In genomic region chr6:158057213-158057987, GRCh38 we compare ENCODE assay signal across 8 cellular contexts.
DNase-seq lines count a peak whose midpoint lies in the region; ATAC-seq and TF ChIP-seq lines count a peak whose summit lies in the region.

No MANE protein-coding gene starts in this region.

- H3K27ac ChIP-seq in right atrium auricular region: peak overlapping the region; percentile 27 to 54
- peak overlapping the region; percentile 2 to 33 for H3K27ac ChIP-seq in uterus

- H3K4me3 ChIP-seq in right atrium auricular region (no peak overlapping the region), uterus (no peak overlapping the region)

- H3K27me3 Mint-ChIP-seq in activated CD4-positive, alpha-beta T cell treated with anti-CD3 and anti-CD28 coated beads, Interleukin-2, amount 10 ng/mL, durations not matched to agents 7 days and 5 days: no peaks in the 10 kb centered on the region

- no peaks in the 10 kb centered on the region for H3K9me3 Mint-ChIP-seq in activated CD4-positive, alpha-beta T cell treated with anti-CD3 and anti-CD28 coated beads, Interleukin-2, amount 10 ng/mL, durations not matched to agents 7 days and 5 days

- no peak for ATAC-seq in left ventricle myocardium superior
- ATAC-seq in GM19328 (IDR thresholded peaks at IDR 0.05; ENCODE audit: unreplicated experiment): no peak
- ATAC-seq in HG03520 (IDR thresholded peaks at IDR 0.05; ENCODE audit: unreplicated experiment): no peak

- peak overlapping the region; percentile 9 for H3K27ac Mint-ChIP-seq in activated CD4-positive, alpha-beta T cell treated with anti-CD3 and anti-CD28 coated beads, Interleukin-2, amount 10 ng/mL, durations not matched to agents 7 days and 5 days

- H3K36me3 ChIP-seq in right atrium auricular region: peaks cover 19% of the 10 kb centered on the region
- H3K36me3 ChIP-seq in uterus: no peaks in the 10 kb centered on the region

- intact Hi-C loops in left ventricle myocardium superior (cut with micrococcal nuclease) (no loop called here), uterus (cut with DNase I; ENCODE audit: low total_unique reads) (no loop called here)

- CTCF ChIA-PET in activated CD4-positive, alpha-beta T cell treated with anti-CD3 and anti-CD28 coated beads, Interleukin-2, amount 10 ng/mL, durations not matched to agents 7 days and 5 days (lab: Charles Lee): interaction anchor here (0.6 to 2.6 kb wide), 6 partner anchors 11 to 57 kb away, joined by 3 to 9 read pairs (median 3); no protein-coding TSS in a partner anchor

- TF ChIP-seq CTCF in right atrium auricular region (IDR thresholded peaks at IDR 0.05) (no peak), uterus (IDR thresholded peaks at IDR 0.05) (no peak)

- H3K9me3 ChIP-seq in right atrium auricular region: no peaks in the 10 kb centered on the region
- no peaks in the 10 kb centered on the region for H3K9me3 ChIP-seq in uterus

- H3K4me1 Mint-ChIP-seq in activated CD4-positive, alpha-beta T cell treated with anti-CD3 and anti-CD28 coated beads, Interleukin-2, amount 10 ng/mL, durations not matched to agents 7 days and 5 days: peaks cover 44% of the 10 kb centered on the region

- TF ChIP-seq POLR2A in uterus (IDR thresholded peaks at IDR 0.05): no peak

- no peak overlapping the region for H3K4me3 Mint-ChIP-seq in activated CD4-positive, alpha-beta T cell treated with anti-CD3 and anti-CD28 coated beads, Interleukin-2, amount 10 ng/mL, durations not matched to agents 7 days and 5 days

- peaks cover 0 to 28% of the 10 kb centered on the region in 2 donors for H3K4me1 ChIP-seq in right atrium auricular region
- H3K4me1 ChIP-seq in uterus: peaks cover 13 to 14% of the 10 kb centered on the region in 2 donors

- POLR2A ChIA-PET in activated CD4-positive, alpha-beta T cell treated with anti-CD3 and anti-CD28 coated beads, Interleukin-2, amount 10 ng/mL, durations not matched to agents 7 days and 5 days (lab: Charles Lee): interaction anchor here (0.7 kb wide), 1 partner anchor 15 kb away, joined by 4 read pairs; no protein-coding TSS in a partner anchor

- DNase-seq in right atrium auricular region (ENCODE audit: low spot score) (no peak), left ventricle myocardium superior (no peak), iris pigment epithelial cell (ENCODE audit: low read depth) (peak; percentile 94), uterus (no peak), RPMI8226 (no peak)
- no peak for DNase-seq in activated CD4-positive, alpha-beta T cell treated with anti-CD3 and anti-CD28 coated beads, Interleukin-2, amount 10 ng/mL, durations not matched to agents 7 days and 5 days

- peaks cover 12% of the 10 kb centered on the region for H3K36me3 Mint-ChIP-seq in activated CD4-positive, alpha-beta T cell treated with anti-CD3 and anti-CD28 coated beads, Interleukin-2, amount 10 ng/mL, durations not matched to agents 7 days and 5 days (ENCODE audit: low read depth)

- no peaks in the 10 kb centered on the region for H3K27me3 ChIP-seq in right atrium auricular region
- H3K27me3 ChIP-seq in uterus: no peaks in the 10 kb centered on the region
